12 cellular contexts compared by ENCODE assay signal in genomic region chr1:48039088-48040049, GRCh38. TPM values are rescaled to one million over a fixed set of nuclear protein-coding genes. Genes with fewer than 3 reads are reported as not detected.
DNase-seq lines count a peak whose midpoint lies in the region; ATAC-seq and TF ChIP-seq lines count a peak whose summit lies in the region.
"Had no signal": no experiment of that assay in that cellular context is flagged by ENCODE, and none has a peak within 500 bp of the region (broad histone marks: within the 10 kb centered on the region; RNA-seq: fewer than 3 reads in every experiment).

No MANE protein-coding gene starts in this region.

- intact Hi-C loops in cardiac septum (cut with DNase I): no loop called here
- intact Hi-C loops in left ventricle myocardium inferior (cut with micrococcal nuclease): no loop called here
- intact Hi-C loops in posterior vena cava (cut with DNase I): no loop called here

- H3K4me1 ChIP-seq in left ventricle myocardium inferior: peaks cover 29% of the 10 kb centered on the region
- H3K4me1 ChIP-seq: BE2C had no signal

- no peak overlapping the region for H3K4me3 ChIP-seq in left ventricle myocardium inferior
- no peak overlapping the region for H3K4me3 ChIP-seq in fibroblast of pulmonary artery (replicated peaks; ENCODE audit: low read depth, low read length)

- DNase-seq in cardiac septum (ENCODE audit: low spot score) (peak; percentile 64), left ventricle myocardium inferior (no peak), HK-2 (ENCODE audit: unreplicated experiment) (peak; percentile 33), fibroblast of pulmonary artery (ENCODE audit: low read depth) (peak; percentile 26), NCI-H1105 treated with DMSO at 0.1 percent for 48 hours (lab: John Stamatoyannopoulos, UW) (no peak), posterior vena cava (ENCODE audit: low spot score) (no peak), cortex of kidney (lab: John Stamatoyannopoulos, UW) (no peak)
- DNase-seq: activated naive CD4-positive, alpha-beta T cell; BE2C; effector CD4-positive, alpha-beta T cell; KBM-7 had no signal

- no peak for TF ChIP-seq CTCF in left ventricle myocardium inferior (IDR thresholded peaks at IDR 0.05; ENCODE audit: borderline replicate concordance)
- no peak for TF ChIP-seq CTCF in fibroblast of pulmonary artery (IDR thresholded peaks at IDR 0.05; ENCODE audit: low read length, missing control alignments)

- H3K27me3 ChIP-seq in left ventricle myocardium inferior (ENCODE audit: low read depth): peaks cover 46% of the 10 kb centered on the region
- H3K27me3 ChIP-seq: BE2C had no signal

- no peaks in the 10 kb centered on the region for H3K36me3 ChIP-seq in left ventricle myocardium inferior
- H3K36me3 ChIP-seq: BE2C had no signal

- ATAC-seq in GM19395 (IDR thresholded peaks at IDR 0.05; ENCODE audit: unreplicated experiment): no peak

- H3K9me3 ChIP-seq in left ventricle myocardium inferior (replicated peaks): no peaks in the 10 kb centered on the region
- H3K9me3 ChIP-seq: BE2C had no signal

- no peak overlapping the region for H3K27ac ChIP-seq in left ventricle myocardium inferior (replicated peaks)

RNA-seq across cellular contexts. Expression of gene TRABD2B, which starts 42.2 kb away (rescaled TPM):
- total RNA-seq in cardiac septum (3.4 TPM), left ventricle myocardium inferior (1.4 TPM), posterior vena cava (10 to 100 TPM; 10.5 to 16.4 TPM)

Comparison
In these comparisons a context has a peak if more than half of its experiments do, and no peak if none do; other contexts are left out.
1. DNase-seq: peak in cardiac septum (single experiment), HK-2 (single experiment) and fibroblast of pulmonary artery (single experiment); none in left ventricle myocardium inferior (single experiment), NCI-H1105 treated with DMSO at 0.1 percent for 48 hours (single experiment), posterior vena cava (single experiment) and cortex of kidney (single experiment).